1 cellular context compared by ENCODE assay signal in the genomic region with DNA sequence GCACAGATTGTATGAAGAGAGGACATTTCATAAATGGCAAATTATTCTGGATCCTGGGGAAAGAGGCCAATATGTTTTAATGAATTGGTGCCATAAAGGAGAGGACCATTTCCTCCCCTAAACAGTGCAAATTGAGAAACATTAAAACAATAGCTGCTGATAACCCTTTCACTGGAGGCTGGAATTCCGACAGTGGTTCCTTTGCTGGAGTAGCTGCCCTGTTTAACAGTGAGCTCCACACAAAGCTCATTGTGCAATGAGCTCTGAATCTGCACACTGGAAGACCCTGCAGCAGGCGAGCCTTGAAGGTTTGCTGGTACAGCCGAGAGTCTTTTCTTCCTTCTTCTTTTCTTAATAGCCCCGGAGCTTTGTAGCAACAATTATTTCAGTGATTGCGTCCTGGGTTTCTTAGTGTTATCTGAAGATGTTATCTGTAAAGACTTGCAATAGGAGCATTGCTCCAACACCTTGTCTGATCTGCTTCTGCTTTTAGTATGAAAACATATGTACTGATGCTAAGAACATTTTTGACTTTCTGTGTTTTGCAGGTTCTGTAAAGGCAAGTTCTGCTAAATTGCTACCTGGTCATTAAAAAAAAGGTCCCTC.
TF ChIP-seq lines count a peak whose summit lies in the region.

No MANE protein-coding gene starts in this region.

TF ChIP-seq in HepG2, 621 proteins besides CTCF, POLR2A, EP300 and RAD21 (continued from another document):
- no peak for TF ChIP-seq RXRB (CRISPR knock-in tag; IDR thresholded peaks at IDR 0.05; ENCODE audit: borderline replicate concordance)
